1 cellular context compared by ENCODE assay signal in the genomic region with DNA sequence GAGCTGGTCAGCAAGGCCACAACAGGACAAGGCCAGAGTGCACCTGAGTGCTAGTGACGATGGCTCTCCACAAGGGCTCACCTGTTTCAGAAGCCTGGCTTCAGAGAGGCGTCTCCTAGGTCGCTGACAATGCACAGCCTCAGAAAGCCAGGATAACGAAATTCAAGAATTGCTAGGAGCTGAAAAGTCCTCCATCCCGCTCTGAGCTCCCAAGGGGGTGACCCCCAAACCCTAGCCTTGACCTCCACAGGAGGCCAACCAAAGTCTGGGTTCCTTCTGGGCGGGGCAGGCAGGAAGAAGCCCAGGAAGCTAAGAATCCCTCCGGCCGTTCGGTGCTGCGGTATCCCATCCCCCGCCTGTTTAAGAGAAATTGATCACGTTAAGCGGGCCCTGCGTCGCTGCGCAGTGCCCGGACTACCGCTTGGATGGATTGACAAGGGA.
A peak's percentile ranks its signal among the peaks of the same experiment; 100 is the strongest.
TF ChIP-seq lines count a peak whose summit lies in the region.

No MANE protein-coding gene starts in this region.

TF ChIP-seq in GM12878, 131 proteins besides CTCF, POLR2A, EP300 and RAD21:
- TF ChIP-seq BMI1 (IDR thresholded peaks at IDR 0.05; ENCODE audit: borderline replicate concordance): peak; percentile 64
- TF ChIP-seq MEF2A (IDR thresholded peaks at IDR 0.05; ENCODE audit: insufficient read depth, low read depth, low read length): no peak
